8 cellular contexts compared by ENCODE assay signal in the genomic region with DNA sequence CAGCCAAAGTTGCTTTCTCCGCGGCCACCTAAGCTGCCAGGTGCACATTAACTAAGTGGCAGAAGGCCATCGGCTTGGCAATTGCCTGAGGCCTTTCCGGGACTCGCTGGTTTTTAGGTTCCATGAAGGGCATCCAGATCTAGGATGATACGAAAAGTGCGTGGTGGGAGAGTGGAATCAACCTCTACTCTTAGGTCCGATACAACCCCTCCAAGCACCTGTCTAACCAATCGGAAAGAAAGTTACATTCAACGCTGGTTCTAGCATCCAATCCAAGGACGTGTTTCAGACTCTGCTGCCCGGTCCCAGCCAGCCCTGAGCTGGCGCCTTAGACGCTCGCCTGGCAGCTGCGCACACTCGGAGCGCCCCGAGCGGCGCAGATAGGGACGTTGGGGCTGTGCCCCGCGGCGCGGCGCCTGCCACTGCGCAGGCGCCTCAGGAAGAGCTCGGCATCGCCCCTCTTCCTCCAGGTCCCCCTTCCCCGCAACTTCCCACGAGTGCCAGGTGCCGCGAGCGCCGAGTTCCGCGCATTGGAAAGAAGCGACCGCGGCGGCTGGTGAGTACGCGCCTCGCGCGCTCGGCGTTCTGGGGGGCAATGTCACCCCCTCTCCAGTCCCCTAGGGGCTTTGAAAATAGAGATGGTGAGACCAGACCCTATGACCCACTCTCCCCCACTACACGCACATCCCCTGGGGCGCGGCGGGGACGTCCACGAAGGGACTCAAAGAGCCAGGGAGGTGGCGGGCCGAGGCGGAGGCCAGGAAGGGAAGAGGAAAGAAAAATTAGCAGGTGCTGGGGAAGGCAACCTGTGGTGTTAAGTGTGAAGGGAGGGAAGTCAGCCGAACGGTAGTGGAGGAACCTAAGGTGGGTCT. TPM values are rescaled to one million over a fixed set of nuclear protein-coding genes. Genes with fewer than 3 reads are reported as not detected.
A peak's percentile ranks its signal among the peaks of the same experiment; 100 is the strongest.
DNase-seq lines count a peak whose midpoint lies in the region; ATAC-seq and TF ChIP-seq lines count a peak whose summit lies in the region.

A gene with protein sequence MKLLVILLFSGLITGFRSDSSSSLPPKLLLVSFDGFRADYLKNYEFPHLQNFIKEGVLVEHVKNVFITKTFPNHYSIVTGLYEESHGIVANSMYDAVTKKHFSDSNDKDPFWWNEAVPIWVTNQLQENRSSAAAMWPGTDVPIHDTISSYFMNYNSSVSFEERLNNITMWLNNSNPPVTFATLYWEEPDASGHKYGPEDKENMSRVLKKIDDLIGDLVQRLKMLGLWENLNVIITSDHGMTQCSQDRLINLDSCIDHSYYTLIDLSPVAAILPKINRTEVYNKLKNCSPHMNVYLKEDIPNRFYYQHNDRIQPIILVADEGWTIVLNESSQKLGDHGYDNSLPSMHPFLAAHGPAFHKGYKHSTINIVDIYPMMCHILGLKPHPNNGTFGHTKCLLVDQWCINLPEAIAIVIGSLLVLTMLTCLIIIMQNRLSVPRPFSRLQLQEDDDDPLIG (plus strand): TSS at position 356 of the 872 bp plus-strand sequence. CDS start 9,595 bp downstream, outside the sequence.

- H3K9me3 ChIP-seq in Loucy (ENCODE audit: insufficient read depth, low read depth, low read length) (no peaks in the 10 kb centered on the region), thoracic aorta (no peaks in the 10 kb centered on the region)

- no peaks in the 10 kb centered on the region for H3K9me2 ChIP-seq in Loucy (replicated peaks; ENCODE audit: low read depth, low read length)

- intact Hi-C loops in Right ventricle myocardium inferior (cut with DNase I): loop anchor here (2.0 kb wide), 1 partner anchor 87 kb away; no protein-coding TSS in a partner anchor

- H3K4me1 Mint-ChIP-seq in osteocyte (ENCODE audit: unreplicated experiment): peaks cover 7% of the 10 kb centered on the region

- no peaks in the 10 kb centered on the region for H3K9me3 Mint-ChIP-seq in activated naive CD4-positive, alpha-beta T cell treated with anti-CD3 and anti-CD28 coated beads, Interleukin-2, amount 50 U/mL, for 72 hours
- no peaks in the 10 kb centered on the region for H3K9me3 Mint-ChIP-seq in osteocyte (ENCODE audit: unreplicated experiment)

- H3F3A ChIP-seq in Loucy (ENCODE audit: low read depth): no peaks in the 10 kb centered on the region

- H3K27ac Mint-ChIP-seq in activated naive CD4-positive, alpha-beta T cell treated with anti-CD3 and anti-CD28 coated beads, Interleukin-2, amount 50 U/mL, for 72 hours: peak within 1 kb of the TSS; percentile 90 to 95
- H3K27ac Mint-ChIP-seq in osteocyte (ENCODE audit: unreplicated experiment): no peak within 1 kb of the TSS

- H3K4me3 ChIP-seq in Loucy (ENCODE audit: low read length, poor library complexity, severe bottlenecking) (peak within 1 kb of the TSS; percentile 91), thoracic aorta (peak within 1 kb of the TSS; percentile 96)

- H2AFZ ChIP-seq in Loucy (ENCODE audit: low read length): peak within 1 kb of the TSS; percentile 100

- peak within 1 kb of the TSS; percentile 81 for H3K4me2 ChIP-seq in Loucy (ENCODE audit: low read depth, low read length, poor library complexity, severe bottlenecking)

- peak; percentile 99 to 100 for ATAC-seq in activated naive CD4-positive, alpha-beta T cell treated with anti-CD3 and anti-CD28 coated beads, Interleukin-2, amount 50 U/mL, for 72 hours
- ATAC-seq in Right ventricle myocardium inferior: peak; percentile 100
- peak; percentile 97 for ATAC-seq in thoracic aorta (ENCODE audit: insufficient number of reproducible peaks, low FRiP score, low read depth)

- no peaks in the 10 kb centered on the region for H3K36me3 ChIP-seq in Loucy (ENCODE audit: insufficient read depth, low read length)
- no peaks in the 10 kb centered on the region for H3K36me3 ChIP-seq in thoracic aorta

- H3K9ac ChIP-seq in Loucy (ENCODE audit: low read depth, low read length, poor library complexity, severe bottlenecking): peak within 1 kb of the TSS; percentile 86

- H3K36me3 Mint-ChIP-seq in activated naive CD4-positive, alpha-beta T cell treated with anti-CD3 and anti-CD28 coated beads, Interleukin-2, amount 50 U/mL, for 72 hours: peaks cover 4 to 6% of the 10 kb centered on the region in 2 donors
- no peaks in the 10 kb centered on the region for H3K36me3 Mint-ChIP-seq in osteocyte (ENCODE audit: unreplicated experiment)

- H3K4me1 ChIP-seq in Loucy (ENCODE audit: insufficient read depth, low read length, poor library complexity, severe bottlenecking) (peaks cover 20% of the 10 kb centered on the region), thoracic aorta (ENCODE audit: control insufficient read depth in 1 of 2, low read depth in 2 of 2) (peaks cover 8 to 14% of the 10 kb centered on the region in 2 donors)

- H3K79me2 ChIP-seq in Loucy (ENCODE audit: insufficient read depth, low read length): peaks cover 15% of the 10 kb centered on the region; the same call in 1 of the 2 replicates

- peak within 1 kb of the TSS; percentile 69 for H3K4me3 Mint-ChIP-seq in osteocyte (ENCODE audit: unreplicated experiment)

- DNase-seq in ELF-1 (ENCODE audit: low read depth, low spot score): peak; percentile 99
- DNase-seq in GOT3 (lab: John Stamatoyannopoulos, UW): peak; percentile 62
- peak; percentile 94 for DNase-seq in SK-N-DZ (ENCODE audit: low spot score)
- peak; percentile 91 to 95 for DNase-seq in activated naive CD4-positive, alpha-beta T cell treated with anti-CD3 and anti-CD28 coated beads, Interleukin-2, amount 50 U/mL, for 72 hours (ENCODE audit: low spot score in 2 of 2)
- peak; percentile 93 for DNase-seq in Right ventricle myocardium inferior (ENCODE audit: missing footprints)
- peak; percentile 87 for DNase-seq in osteocyte (ENCODE audit: extremely low spot score, unreplicated experiment)
- DNase-seq in thoracic aorta (ENCODE audit: low spot score): peak; percentile 52

- no peaks in the 10 kb centered on the region for H4K20me1 ChIP-seq in Loucy (ENCODE audit: insufficient read depth, low read length, poor library complexity, severe bottlenecking)

- TF ChIP-seq CTCF in Loucy (conservative IDR thresholded peaks at IDR 0.05; ENCODE audit: low read length) (peak; percentile 20; the same call in 1 of the 2 replicates), osteocyte (IDR thresholded peaks at IDR 0.05) (no peak), thoracic aorta (IDR thresholded peaks at IDR 0.05) (no peak)

- H3K27me3 Mint-ChIP-seq in osteocyte (ENCODE audit: unreplicated experiment): peaks cover 52% of the 10 kb centered on the region

- H3K27me3 ChIP-seq in Loucy (ENCODE audit: insufficient read depth, low read length, poor library complexity, severe bottlenecking) (no peaks in the 10 kb centered on the region), thoracic aorta (replicated peaks; ENCODE audit: insufficient read depth) (no peaks in the 10 kb centered on the region)

- H3K27ac ChIP-seq in thoracic aorta: peak within 1 kb of the TSS; percentile 54 to 71

RNA-seq across cellular contexts. Expression of the gene that starts here (rescaled TPM):
- polyA plus RNA-seq in SK-N-DZ (2014; cell fraction: cytosol; rRNA removed): 8.1 and 9.5 TPM in 2 replicates
- 8.1 and 8.2 TPM in 2 replicates for polyA plus RNA-seq in SK-N-DZ (2014; cell fraction: nucleus; rRNA removed)
- 10 to 100 TPM in 1 of 2 donors, 1 to 10 TPM in 1; 6.3 to 12.5 TPM for total RNA-seq in activated naive CD4-positive, alpha-beta T cell treated with anti-CD3 and anti-CD28 coated beads, Interleukin-2, amount 50 U/mL, for 72 hours
- total RNA-seq in Right ventricle myocardium inferior: 20.0 TPM
- total RNA-seq in osteocyte: 0.18 and 0.27 TPM in 2 replicates
- 10 to 100 TPM; 21.8 to 32.2 TPM for total RNA-seq in thoracic aorta

Comparison
In these comparisons a context has a peak if more than half of its experiments do, and no peak if none do; other contexts are left out.
1. Peak in every context shown above with its lines: DNase-seq, ATAC-seq, H3K4me3 ChIP-seq and H3K27ac ChIP-seq.
2. Peak in DNase-seq in osteocyte; RNA of the gene not detected or under 1 TPM.